8 cellular contexts compared by ENCODE assay signal in genomic region chr2:70086838-70087702, GRCh38. TPM values are rescaled to one million over a fixed set of nuclear protein-coding genes. Genes with fewer than 3 reads are reported as not detected.
DNase-seq lines count a peak whose midpoint lies in the region; ATAC-seq, FAIRE-seq and TF ChIP-seq lines count a peak whose summit lies in the region.

PCBP1 (plus strand) TSS chr2:70087477; CDS start chr2:70087744, 267 bp downstream.

- H3K4me1 Mint-ChIP-seq in T-cell, result peaks cover 56 to 76% (median 65%) of the 10 kb centered on the region in 3 donors
- H3K4me1 Mint-ChIP-seq in activated naive CD8-positive, alpha-beta T cell treated with anti-CD3 and anti-CD28 coated beads, Interleukin-2, amount 50 U/mL, for 24 hours, result peaks cover 65% of the 10 kb centered on the region

- H3K36me3 Mint-ChIP-seq in T-cell, result peaks cover 43% of the 10 kb centered on the region
- H3K36me3 Mint-ChIP-seq in activated naive CD8-positive, alpha-beta T cell treated with anti-CD3 and anti-CD28 coated beads, Interleukin-2, amount 50 U/mL, for 24 hours (ENCODE audit: low read depth), result peaks cover 57% of the 10 kb centered on the region

- CTCF ChIA-PET in T-cell (lab: Charles Lee), result interaction anchor here (0.6 to 1.6 kb wide), 7 partner anchors 16 to 173 kb away, joined by 3 to 4 read pairs (median 3); no protein-coding TSS in a partner anchor

- POLR2A ChIA-PET in T-cell (lab: Charles Lee), result interaction anchor here (0.5 to 1.2 kb wide), 5 partner anchors 45 to 206 kb away, joined by 3 to 5 read pairs (median 3); no protein-coding TSS in a partner anchor

- ATAC-seq in HG02840 (IDR thresholded peaks at IDR 0.05; ENCODE audit: low FRiP score, unreplicated experiment) (peak; percentile 40), T-cell (replicated peaks in 1 of 4) (peak; percentile 58 to 70 (median 64)), Right ventricle myocardium superior (ENCODE audit: poor library complexity) (peak; percentile 93), pancreas (peak; percentile 75 to 87 (median 86))
- ATAC-seq in activated naive CD8-positive, alpha-beta T cell treated with anti-CD3 and anti-CD28 coated beads, Interleukin-2, amount 50 U/mL, for 24 hours, result peak; percentile 41

- H3K27me3 ChIP-seq in pancreas (no peaks in the 10 kb centered on the region), thymus (ENCODE audit: control insufficient read depth, insufficient read depth) (no peaks in the 10 kb centered on the region)

- H3K27ac ChIP-seq in pancreas (peak within 1 kb of the TSS; percentile 100), thymus (ENCODE audit: low read depth) (peak within 1 kb of the TSS; percentile 100)

- intact Hi-C loops in Right ventricle myocardium superior (cut with DNase I) (loop anchor here (1.0 to 5.0 kb wide), 2 partner anchors 55 to 175 kb away; no protein-coding TSS in a partner anchor), pancreas (cut with DNase I) (loop anchor here in 1 of 3 donors (5.0 kb wide), 1 partner anchor 35 kb away; no protein-coding TSS in a partner anchor)

- WGBS in pancreas, 2 donors, result 0 to 1% methylated on average over 63 to 94 of the region's 94 CpGs
- WGBS in thymus, result under 1% methylated on average over 92 of the region's 94 CpGs

- TF ChIP-seq CTCF in GM12865 (IDR thresholded peaks at IDR 0.05; ENCODE audit: insufficient read depth, low read depth, low read length, missing control alignments), result no peak
- no peak for TF ChIP-seq CTCF in pancreas (IDR thresholded peaks at IDR 0.05)

- H3K9me3 ChIP-seq in pancreas, result no peaks in the 10 kb centered on the region
- no peaks in the 10 kb centered on the region for H3K9me3 ChIP-seq in thymus (ENCODE audit: control insufficient read depth)

- H3K9me3 Mint-ChIP-seq in T-cell, result no peaks in the 10 kb centered on the region
- H3K9me3 Mint-ChIP-seq in activated naive CD8-positive, alpha-beta T cell treated with anti-CD3 and anti-CD28 coated beads, Interleukin-2, amount 50 U/mL, for 24 hours, result no peaks in the 10 kb centered on the region

- peak; percentile 98 for DNase-seq in GM12865 (ENCODE audit: low read depth)
- DNase-seq in NCI-H146 treated with DMSO at 0.1 percent for 48 hours (lab: John Stamatoyannopoulos, UW; ENCODE audit: unreplicated experiment), result peak; percentile 79
- DNase-seq in T-cell, result peak; percentile 85 to 99 (median 95)
- peak; percentile 99 for DNase-seq in activated naive CD8-positive, alpha-beta T cell treated with anti-CD3 and anti-CD28 coated beads, Interleukin-2, amount 50 U/mL, for 24 hours
- DNase-seq in Right ventricle myocardium superior, result peak; percentile 97
- DNase-seq in pancreas, result peak; percentile 94 to 100 (median 96)

- peak within 1 kb of the TSS; percentile 100 for H3K27ac Mint-ChIP-seq in T-cell
- H3K27ac Mint-ChIP-seq in activated naive CD8-positive, alpha-beta T cell treated with anti-CD3 and anti-CD28 coated beads, Interleukin-2, amount 50 U/mL, for 24 hours, result peak within 1 kb of the TSS; percentile 100

- H3K27me3 Mint-ChIP-seq in T-cell, result no peaks in the 10 kb centered on the region
- peaks cover 4% of the 10 kb centered on the region for H3K27me3 Mint-ChIP-seq in activated naive CD8-positive, alpha-beta T cell treated with anti-CD3 and anti-CD28 coated beads, Interleukin-2, amount 50 U/mL, for 24 hours

- H3K4me3 ChIP-seq in GM12865 (ENCODE audit: low read depth, low read length) (peak within 1 kb of the TSS; percentile 98), pancreas (peak within 1 kb of the TSS; percentile 76 to 91 (median 82)), thymus (ENCODE audit: low read length) (peak within 1 kb of the TSS; percentile 66)

- H3K36me3 ChIP-seq in pancreas, result peaks cover 0 to 9% (median 0%) of the 10 kb centered on the region in 3 donors
- H3K36me3 ChIP-seq in thymus (ENCODE audit: control insufficient read depth, insufficient read depth), result peaks cover 19% of the 10 kb centered on the region

- FAIRE-seq in pancreas (lab: Jason Lieb, UNC), result no peak

- peak within 1 kb of the TSS; percentile 95 to 97 (median 95) for H3K4me3 Mint-ChIP-seq in T-cell
- H3K4me3 Mint-ChIP-seq in activated naive CD8-positive, alpha-beta T cell treated with anti-CD3 and anti-CD28 coated beads, Interleukin-2, amount 50 U/mL, for 24 hours, result peak within 1 kb of the TSS; percentile 99

- H3K4me1 ChIP-seq in pancreas (peaks cover 20 to 29% (median 28%) of the 10 kb centered on the region in 3 donors), thymus (ENCODE audit: control insufficient read depth, insufficient read depth, low read length) (peaks cover 31% of the 10 kb centered on the region)

RNA-seq across cellular contexts. Expression of gene PCBP1, which starts in this region (rescaled TPM):
- total RNA-seq in T-cell, result 100 to 1,000 TPM; 303 to 431 (median 386) TPM
- 201 TPM for total RNA-seq in Right ventricle myocardium superior
- 100 to 1,000 TPM; 121 to 232 (median 177) TPM for total RNA-seq in pancreas
- 100 to 1,000 TPM; 132 to 179 TPM for polyA plus RNA-seq in pancreas
- polyA plus RNA-seq in thymus, result 361 TPM

Comparison
In these comparisons a context has a peak if more than half of its experiments do, and no peak if none do; other contexts are left out.
1. Peak in every context shown above with its lines: DNase-seq, ATAC-seq, H3K4me3 ChIP-seq and H3K27ac ChIP-seq.
2. ATAC-seq: peak in every context shown above with its lines; median percentile 93 in Right ventricle myocardium superior; 86 in pancreas; 64 in T-cell; 41 in activated naive CD8-positive, alpha-beta T cell treated with anti-CD3 and anti-CD28 coated beads, Interleukin-2, amount 50 U/mL, for 24 hours; 40 in HG02840.